In the genomic region with DNA sequence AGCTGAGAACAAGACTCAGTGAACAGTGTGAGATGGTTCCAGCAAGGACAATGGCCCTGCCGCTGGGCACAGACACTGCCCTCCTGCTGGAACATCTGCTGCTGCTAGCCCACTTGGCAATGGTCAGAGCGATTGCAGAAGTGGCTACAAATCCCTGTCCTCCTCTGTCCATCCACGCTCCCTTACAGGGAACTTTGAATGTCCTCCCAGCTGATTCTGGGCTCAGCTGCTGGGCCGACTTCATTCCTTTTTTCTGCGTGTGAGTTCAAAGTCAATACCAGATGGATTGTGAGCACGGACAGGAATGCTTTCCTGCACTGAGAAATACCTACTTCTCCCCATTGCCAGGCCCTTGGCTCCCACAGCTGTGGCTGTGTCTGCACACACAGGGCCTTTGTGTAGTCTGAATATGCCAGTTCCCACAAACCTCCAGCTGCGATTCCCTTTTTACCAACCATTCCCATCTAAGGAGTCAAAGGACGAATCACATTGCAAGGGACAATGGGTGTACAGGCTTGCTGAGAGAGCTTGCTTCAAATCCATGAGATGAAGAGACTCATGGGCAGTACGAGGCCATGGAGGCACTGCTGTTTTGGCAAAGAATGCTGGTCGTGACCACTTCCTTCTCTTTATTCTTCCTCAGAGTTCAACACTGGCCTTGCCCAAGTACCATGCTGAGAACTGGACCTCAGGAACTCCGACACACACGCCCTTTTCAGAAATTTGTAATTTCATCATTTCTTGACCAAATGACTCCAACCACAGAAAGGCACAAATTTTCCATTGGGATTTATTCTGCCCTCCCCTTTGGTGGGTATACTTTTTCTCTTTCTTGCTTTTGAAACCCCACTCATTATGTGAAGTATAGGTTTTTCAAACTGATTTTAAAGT, we compare ENCODE assay signal across 12 cellular contexts. TPM values are rescaled to one million over a fixed set of nuclear protein-coding genes. Genes with fewer than 3 reads are reported as not detected.
DNase-seq lines count a peak whose midpoint lies in the region; ATAC-seq, FAIRE-seq and TF ChIP-seq lines count a peak whose summit lies in the region.
"Had no signal": no experiment of that assay in that cellular context is flagged by ENCODE, and none has a peak within 500 bp of the region (broad histone marks: within the 10 kb centered on the region; RNA-seq: fewer than 3 reads in every experiment).

No MANE protein-coding gene starts in this region.

- H3K27me3 ChIP-seq in uterus, result no peaks in the 10 kb centered on the region
- H3K27me3 ChIP-seq in pancreas, result peaks cover 0 to 3% (median 0%) of the 10 kb centered on the region in 4 donors

- H3K27ac ChIP-seq in uterus, result peak overlapping the region; percentile 88 to 89
- no peak overlapping the region for H3K27ac ChIP-seq in pancreas

- H3K9me3 ChIP-seq in uterus, result no peaks in the 10 kb centered on the region
- no peaks in the 10 kb centered on the region for H3K9me3 ChIP-seq in pancreas

- peak overlapping the region; percentile 34 for H3K27ac Mint-ChIP-seq in activated naive CD8-positive, alpha-beta T cell treated with anti-CD3 and anti-CD28 coated beads, Interleukin-2, amount 10 ng/mL, durations not matched to agents 7 days and 5 days
- no peak overlapping the region for H3K27ac Mint-ChIP-seq in activated naive CD8-positive, alpha-beta T cell treated with anti-CD3 and anti-CD28 coated beads, Interleukin-2, amount 50 U/mL, for 24 hours

- H3K4me1 ChIP-seq in uterus (peaks cover 7 to 10% of the 10 kb centered on the region in 2 donors), pancreas (no peaks in the 10 kb centered on the region)

- H3K27me3 Mint-ChIP-seq in activated naive CD8-positive, alpha-beta T cell treated with anti-CD3 and anti-CD28 coated beads, Interleukin-2, amount 10 ng/mL, durations not matched to agents 7 days and 5 days, result no peaks in the 10 kb centered on the region
- peaks cover 5% of the 10 kb centered on the region for H3K27me3 Mint-ChIP-seq in activated naive CD8-positive, alpha-beta T cell treated with anti-CD3 and anti-CD28 coated beads, Interleukin-2, amount 50 U/mL, for 24 hours

- no peak overlapping the region for H3K4me3 ChIP-seq in uterus
- no peak overlapping the region for H3K4me3 ChIP-seq in pancreas

- no peak for TF ChIP-seq POLR2A in uterus (IDR thresholded peaks at IDR 0.05)

- ATAC-seq in activated naive CD8-positive, alpha-beta T cell treated with anti-CD3 and anti-CD28 coated beads, Interleukin-2, amount 10 ng/mL, durations not matched to agents 7 days and 5 days (ENCODE audit: low read depth), result no peak
- ATAC-seq in activated naive CD8-positive, alpha-beta T cell treated with anti-CD3 and anti-CD28 coated beads, Interleukin-2, amount 50 U/mL, for 24 hours, result no peak
- ATAC-seq in pancreas, result no peak
- ATAC-seq: naive thymus-derived CD4-positive, alpha-beta T cell had no signal

- TF ChIP-seq CTCF in uterus (IDR thresholded peaks at IDR 0.05) (no peak), pancreas (IDR thresholded peaks at IDR 0.05) (no peak)

- WGBS in pancreas, 2 donors, result 72 to 79% methylated on average over 12 of the region's 12 CpGs

- no peaks in the 10 kb centered on the region for H3K9me3 Mint-ChIP-seq in activated naive CD8-positive, alpha-beta T cell treated with anti-CD3 and anti-CD28 coated beads, Interleukin-2, amount 10 ng/mL, durations not matched to agents 7 days and 5 days
- no peaks in the 10 kb centered on the region for H3K9me3 Mint-ChIP-seq in activated naive CD8-positive, alpha-beta T cell treated with anti-CD3 and anti-CD28 coated beads, Interleukin-2, amount 50 U/mL, for 24 hours
- H3K9me3 Mint-ChIP-seq: naive thymus-derived CD4-positive, alpha-beta T cell had no signal

- FAIRE-seq in pancreas (lab: Jason Lieb, UNC), result no peak

- POLR2A ChIA-PET in activated naive CD8-positive, alpha-beta T cell treated with anti-CD3 and anti-CD28 coated beads, Interleukin-2, amount 10 ng/mL, durations not matched to agents 7 days and 5 days (lab: Charles Lee), result interaction anchor here (0.7 to 2.3 kb wide), 2 partner anchors 18 to 44 kb away, joined by 3 to 12 read pairs; a partner anchor contains a TSS

- no peaks in the 10 kb centered on the region for H3K36me3 ChIP-seq in uterus
- no peaks in the 10 kb centered on the region for H3K36me3 ChIP-seq in pancreas

- no peak for DNase-seq in activated naive CD8-positive, alpha-beta T cell treated with anti-CD3 and anti-CD28 coated beads, Interleukin-2, amount 10 ng/mL, durations not matched to agents 7 days and 5 days
- no peak for DNase-seq in activated naive CD8-positive, alpha-beta T cell treated with anti-CD3 and anti-CD28 coated beads, Interleukin-2, amount 50 U/mL, for 24 hours
- DNase-seq in fibroblast of peridontal ligament (ENCODE audit: extremely low read depth) (peak; percentile 73), nucleus accumbens (lab: John Stamatoyannopoulos, UW) (peak in 55 of 56 donors; percentile 17 to 90 (median 70)), uterus (no peak), epidermal melanocyte (ENCODE audit: insufficient read length, low spot score) (no peak), NCI-H146 (lab: John Stamatoyannopoulos, UW) (no peak), pancreas (no peak)
- DNase-seq: 8988T, activated T-cell treated with anti-CD3 and anti-CD28 coated beads for 4 hours, NCI-H1930 had no signal

- H3K4me1 Mint-ChIP-seq in activated naive CD8-positive, alpha-beta T cell treated with anti-CD3 and anti-CD28 coated beads, Interleukin-2, amount 10 ng/mL, durations not matched to agents 7 days and 5 days, result peaks cover 29% of the 10 kb centered on the region
- H3K4me1 Mint-ChIP-seq in activated naive CD8-positive, alpha-beta T cell treated with anti-CD3 and anti-CD28 coated beads, Interleukin-2, amount 50 U/mL, for 24 hours, result peaks cover 23% of the 10 kb centered on the region

- no peaks in the 10 kb centered on the region for H3K36me3 Mint-ChIP-seq in activated naive CD8-positive, alpha-beta T cell treated with anti-CD3 and anti-CD28 coated beads, Interleukin-2, amount 10 ng/mL, durations not matched to agents 7 days and 5 days
- no peaks in the 10 kb centered on the region for H3K36me3 Mint-ChIP-seq in activated naive CD8-positive, alpha-beta T cell treated with anti-CD3 and anti-CD28 coated beads, Interleukin-2, amount 50 U/mL, for 24 hours (ENCODE audit: low read depth)

- intact Hi-C loops in uterus (cut with DNase I; ENCODE audit: low total_unique reads) (no loop called here), pancreas (cut with DNase I) (loop anchor here in 1 of 3 donors (10.0 kb wide), 1 partner anchor 254 kb away; no protein-coding TSS in a partner anchor)

- H3K4me3 Mint-ChIP-seq in activated naive CD8-positive, alpha-beta T cell treated with anti-CD3 and anti-CD28 coated beads, Interleukin-2, amount 10 ng/mL, durations not matched to agents 7 days and 5 days, result no peak overlapping the region
- H3K4me3 Mint-ChIP-seq in activated naive CD8-positive, alpha-beta T cell treated with anti-CD3 and anti-CD28 coated beads, Interleukin-2, amount 50 U/mL, for 24 hours, result no peak overlapping the region

RNA-seq across cellular contexts. Expression of a gene that starts 44.2 kb away (rescaled TPM):
- total RNA-seq in activated naive CD8-positive, alpha-beta T cell treated with anti-CD3 and anti-CD28 coated beads, Interleukin-2, amount 10 ng/mL, durations not matched to agents 7 days and 5 days, result 10 to 100 TPM; 13.1 to 13.2 TPM
- total RNA-seq in uterus (10 to 100 TPM; 11.0 to 57.4 (median 15.0) TPM), pancreas (1 to 10 TPM; 2.8 to 10.0 (median 4.7) TPM)
- 1 to 10 TPM; 9.1 to 10.0 TPM for polyA plus RNA-seq in pancreas

Comparison
In these comparisons a context has a peak if more than half of its experiments do, and no peak if none do; other contexts are left out.
1. DNase-seq: peak in fibroblast of peridontal ligament (single experiment) and nucleus accumbens (55 of 56); none in activated naive CD8-positive, alpha-beta T cell treated with anti-CD3 and anti-CD28 coated beads, Interleukin-2, amount 10 ng/mL, durations not matched to agents 7 days and 5 days (single experiment), activated naive CD8-positive, alpha-beta T cell treated with anti-CD3 and anti-CD28 coated beads, Interleukin-2, amount 50 U/mL, for 24 hours (single experiment), uterus (0 of 2), epidermal melanocyte (single experiment), NCI-H146 (single experiment) and pancreas (0 of 6).
2. H3K27ac ChIP-seq: peak in uterus (2 of 2); none in pancreas (0 of 4).